ENCODE assay signal across 1 cellular context in genomic region chr2:128270306-128271185, GRCh38.
TF ChIP-seq lines count a peak whose summit lies in the region.

No MANE protein-coding gene starts in this region.

TF ChIP-seq in HepG2, 621 proteins besides CTCF, POLR2A, EP300 and RAD21 (continued from another document and continues in another):
- TF ChIP-seq ZNF7 (CRISPR knock-in tag; IDR thresholded peaks at IDR 0.05) (no peak), ZNF432 (CRISPR knock-in tag; IDR thresholded peaks at IDR 0.05; ENCODE audit: borderline replicate concordance) (no peak), HOXA3 (CRISPR knock-in tag; IDR thresholded peaks at IDR 0.05) (peak; percentile 44; the same call in 1 of the 2 replicates), RBAK (CRISPR knock-in tag; IDR thresholded peaks at IDR 0.05) (no peak), ZNF383 (CRISPR knock-in tag; IDR thresholded peaks at IDR 0.05; ENCODE audit: borderline replicate concordance) (no peak), ZNF639 (CRISPR knock-in tag; conservative IDR thresholded peaks at IDR 0.05) (no peak), ZFP62 (CRISPR knock-in tag; IDR thresholded peaks at IDR 0.05) (no peak), ZNF501 (CRISPR knock-in tag; IDR thresholded peaks at IDR 0.05) (no peak), ZNF121 (CRISPR knock-in tag; IDR thresholded peaks at IDR 0.05) (peak; percentile 51; the same call in 1 of the 2 replicates), IKZF1 (IDR thresholded peaks at IDR 0.05) (no peak), TBX3 (IDR thresholded peaks at IDR 0.05; ENCODE audit: borderline replicate concordance) (0 out of 2 replicates have a peak, but pooled peaks have one; percentile 16), FOXA1 (IDR thresholded peaks at IDR 0.05) (no peak), FOXA1 (CRISPR knock-in tag; IDR thresholded peaks at IDR 0.05) (no peak), NBN (conservative IDR thresholded peaks at IDR 0.05) (no peak), ZBTB8A (CRISPR knock-in tag; IDR thresholded peaks at IDR 0.05; ENCODE audit: borderline replicate concordance, low read depth) (no peak), KAT8 (CRISPR knock-in tag; IDR thresholded peaks at IDR 0.05) (0 out of 2 replicates have a peak, but pooled peaks have one; percentile 23), ZKSCAN5 (CRISPR knock-in tag; IDR thresholded peaks at IDR 0.05) (no peak), ASH2L (IDR thresholded peaks at IDR 0.05; ENCODE audit: insufficient read length, low read depth, low read length) (no peak), NAIF1 (CRISPR knock-in tag; IDR thresholded peaks at IDR 0.05; ENCODE audit: borderline replicate concordance) (no peak), POGZ (CRISPR knock-in tag; IDR thresholded peaks at IDR 0.05) (peak; percentile 59; the same call in 1 of the 2 replicates), REPIN1 (CRISPR knock-in tag; IDR thresholded peaks at IDR 0.05; ENCODE audit: borderline replicate concordance, low read depth) (peak; percentile 65; the same call in 1 of the 2 replicates), FLYWCH1 (CRISPR knock-in tag; IDR thresholded peaks at IDR 0.05) (no peak), ZNF678 (CRISPR knock-in tag; IDR thresholded peaks at IDR 0.05) (no peak), BATF2 (CRISPR knock-in tag; IDR thresholded peaks at IDR 0.05) (no peak), ZNF484 (CRISPR knock-in tag; IDR thresholded peaks at IDR 0.05; ENCODE audit: borderline replicate concordance, low read depth) (no peak), AKNA (CRISPR knock-in tag; IDR thresholded peaks at IDR 0.05; ENCODE audit: borderline replicate concordance) (no peak), PLRG1 (conservative IDR thresholded peaks at IDR 0.05) (no peak), MIXL1 (CRISPR knock-in tag; IDR thresholded peaks at IDR 0.05) (no peak), SMARCC2 (IDR thresholded peaks at IDR 0.05) (no peak), HDAC2 (CRISPR knock-in tag; IDR thresholded peaks at IDR 0.05) (peak; percentile 56; the same call in 1 of the 2 replicates), KIAA2018 (CRISPR knock-in tag; IDR thresholded peaks at IDR 0.05; ENCODE audit: borderline replicate concordance) (no peak), EHMT2 (IDR thresholded peaks at IDR 0.05; ENCODE audit: borderline replicate concordance, low read depth, low read length) (no peak), ZNF282 (IDR thresholded peaks at IDR 0.05; ENCODE audit: partially characterized antibody) (no peak), SRSF4 (IDR thresholded peaks at IDR 0.05; ENCODE audit: low read depth, low read length, poor library complexity, severe bottlenecking) (no peak), PRPF4 (IDR thresholded peaks at IDR 0.05; ENCODE audit: low read depth, low read length, poor library complexity, severe bottlenecking) (no peak)
- TF ChIP-seq, protein P1, sequence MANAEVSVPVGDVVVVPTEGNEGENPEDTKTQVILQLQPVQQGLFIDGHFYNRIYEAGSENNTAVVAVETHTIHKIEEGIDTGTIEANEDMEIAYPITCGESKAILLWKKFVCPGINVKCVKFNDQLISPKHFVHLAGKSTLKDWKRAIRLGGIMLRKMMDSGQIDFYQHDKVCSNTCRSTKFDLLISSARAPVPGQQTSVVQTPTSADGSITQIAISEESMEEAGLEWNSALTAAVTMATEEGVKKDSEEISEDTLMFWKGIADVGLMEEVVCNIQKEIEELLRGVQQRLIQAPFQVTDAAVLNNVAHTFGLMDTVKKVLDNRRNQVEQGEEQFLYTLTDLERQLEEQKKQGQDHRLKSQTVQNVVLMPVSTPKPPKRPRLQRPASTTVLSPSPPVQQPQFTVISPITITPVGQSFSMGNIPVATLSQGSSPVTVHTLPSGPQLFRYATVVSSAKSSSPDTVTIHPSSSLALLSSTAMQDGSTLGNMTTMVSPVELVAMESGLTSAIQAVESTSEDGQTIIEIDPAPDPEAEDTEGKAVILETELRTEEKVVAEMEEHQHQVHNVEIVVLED (CRISPR knock-in tag; IDR thresholded peaks at IDR 0.05; ENCODE audit: borderline replicate concordance), result no peak; the same call in 1 of the 2 replicates
- TF ChIP-seq, protein P2, sequence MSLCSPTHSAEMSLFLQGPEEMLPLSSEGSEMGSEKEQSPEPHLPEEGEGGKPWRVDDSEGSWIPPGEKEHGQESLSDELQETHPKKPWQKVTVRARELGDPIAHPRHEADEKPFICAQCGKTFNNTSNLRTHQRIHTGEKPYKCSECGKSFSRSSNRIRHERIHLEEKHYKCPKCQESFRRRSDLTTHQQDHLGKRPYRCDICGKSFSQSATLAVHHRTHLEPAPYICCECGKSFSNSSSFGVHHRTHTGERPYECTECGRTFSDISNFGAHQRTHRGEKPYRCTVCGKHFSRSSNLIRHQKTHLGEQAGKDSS (CRISPR knock-in tag; IDR thresholded peaks at IDR 0.05; ENCODE audit: borderline replicate concordance, low read depth), result 0 out of 2 replicates have a peak, but pooled peaks have one; percentile 56
- TF ChIP-seq, protein P3, sequence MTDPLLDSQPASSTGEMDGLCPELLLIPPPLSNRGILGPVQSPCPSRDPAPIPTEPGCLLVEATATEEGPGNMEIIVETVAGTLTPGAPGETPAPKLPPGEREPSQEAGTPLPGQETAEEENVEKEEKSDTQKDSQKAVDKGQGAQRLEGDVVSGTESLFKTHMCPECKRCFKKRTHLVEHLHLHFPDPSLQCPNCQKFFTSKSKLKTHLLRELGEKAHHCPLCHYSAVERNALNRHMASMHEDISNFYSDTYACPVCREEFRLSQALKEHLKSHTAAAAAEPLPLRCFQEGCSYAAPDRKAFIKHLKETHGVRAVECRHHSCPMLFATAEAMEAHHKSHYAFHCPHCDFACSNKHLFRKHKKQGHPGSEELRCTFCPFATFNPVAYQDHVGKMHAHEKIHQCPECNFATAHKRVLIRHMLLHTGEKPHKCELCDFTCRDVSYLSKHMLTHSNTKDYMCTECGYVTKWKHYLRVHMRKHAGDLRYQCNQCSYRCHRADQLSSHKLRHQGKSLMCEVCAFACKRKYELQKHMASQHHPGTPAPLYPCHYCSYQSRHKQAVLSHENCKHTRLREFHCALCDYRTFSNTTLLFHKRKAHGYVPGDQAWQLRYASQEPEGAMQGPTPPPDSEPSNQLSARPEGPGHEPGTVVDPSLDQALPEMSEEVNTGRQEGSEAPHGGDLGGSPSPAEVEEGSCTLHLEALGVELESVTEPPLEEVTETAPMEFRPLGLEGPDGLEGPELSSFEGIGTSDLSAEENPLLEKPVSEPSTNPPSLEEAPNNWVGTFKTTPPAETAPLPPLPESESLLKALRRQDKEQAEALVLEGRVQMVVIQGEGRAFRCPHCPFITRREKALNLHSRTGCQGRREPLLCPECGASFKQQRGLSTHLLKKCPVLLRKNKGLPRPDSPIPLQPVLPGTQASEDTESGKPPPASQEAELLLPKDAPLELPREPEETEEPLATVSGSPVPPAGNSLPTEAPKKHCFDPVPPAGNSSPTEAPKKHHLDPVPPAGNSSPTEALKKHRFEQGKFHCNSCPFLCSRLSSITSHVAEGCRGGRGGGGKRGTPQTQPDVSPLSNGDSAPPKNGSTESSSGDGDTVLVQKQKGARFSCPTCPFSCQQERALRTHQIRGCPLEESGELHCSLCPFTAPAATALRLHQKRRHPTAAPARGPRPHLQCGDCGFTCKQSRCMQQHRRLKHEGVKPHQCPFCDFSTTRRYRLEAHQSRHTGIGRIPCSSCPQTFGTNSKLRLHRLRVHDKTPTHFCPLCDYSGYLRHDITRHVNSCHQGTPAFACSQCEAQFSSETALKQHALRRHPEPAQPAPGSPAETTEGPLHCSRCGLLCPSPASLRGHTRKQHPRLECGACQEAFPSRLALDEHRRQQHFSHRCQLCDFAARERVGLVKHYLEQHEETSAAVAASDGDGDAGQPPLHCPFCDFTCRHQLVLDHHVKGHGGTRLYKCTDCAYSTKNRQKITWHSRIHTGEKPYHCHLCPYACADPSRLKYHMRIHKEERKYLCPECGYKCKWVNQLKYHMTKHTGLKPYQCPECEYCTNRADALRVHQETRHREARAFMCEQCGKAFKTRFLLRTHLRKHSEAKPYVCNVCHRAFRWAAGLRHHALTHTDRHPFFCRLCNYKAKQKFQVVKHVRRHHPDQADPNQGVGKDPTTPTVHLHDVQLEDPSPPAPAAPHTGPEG (CRISPR knock-in tag; IDR thresholded peaks at IDR 0.05), result no peak
